2 cellular contexts compared by ENCODE assay signal in the genomic region with DNA sequence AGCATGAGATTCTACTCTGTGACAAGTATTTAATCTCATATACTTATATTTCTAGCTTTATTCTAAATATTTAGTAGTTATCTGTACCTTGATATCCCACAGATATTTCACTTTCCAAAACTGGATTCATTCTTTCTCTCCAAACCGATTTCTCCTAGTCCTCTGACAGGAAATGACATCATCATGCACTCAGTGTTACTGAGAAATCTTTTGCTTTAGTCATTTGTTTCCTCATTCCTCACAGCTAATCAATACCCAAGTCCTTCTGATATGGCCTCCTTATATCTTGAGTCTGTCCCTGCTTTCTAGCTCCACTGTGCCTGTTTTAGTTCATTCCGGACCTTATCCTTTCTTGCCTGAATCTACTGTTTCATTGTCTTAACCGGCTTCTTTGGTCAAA.
A peak's percentile ranks its signal among the peaks of the same experiment; 100 is the strongest.
TF ChIP-seq lines count a peak whose summit lies in the region.

No MANE protein-coding gene starts in this region.

TF ChIP-seq in SK-N-SH, 30 proteins besides CTCF, POLR2A, EP300 and RAD21:
- no peak for TF ChIP-seq RFX5 (IDR thresholded peaks at IDR 0.05; ENCODE audit: low read length)
- no peak for TF ChIP-seq NFIC (IDR thresholded peaks at IDR 0.05; ENCODE audit: borderline replicate concordance)
- peak; percentile 41; the same call in 1 of the 2 replicates for TF ChIP-seq FOSL2 (IDR thresholded peaks at IDR 0.05; ENCODE audit: borderline replicate concordance, low read depth)
- TF ChIP-seq YY1 (IDR thresholded peaks at IDR 0.05; ENCODE audit: low read depth), result 0 out of 2 replicates have a peak, but pooled peaks have one; percentile 28
- TF ChIP-seq SIN3A (IDR thresholded peaks at IDR 0.05; ENCODE audit: borderline replicate concordance, low read depth, low read length), result no peak
- TF ChIP-seq TCF12 (IDR thresholded peaks at IDR 0.05), result 0 out of 2 replicates have a peak, but pooled peaks have one; percentile 7
- TF ChIP-seq, protein P1, sequence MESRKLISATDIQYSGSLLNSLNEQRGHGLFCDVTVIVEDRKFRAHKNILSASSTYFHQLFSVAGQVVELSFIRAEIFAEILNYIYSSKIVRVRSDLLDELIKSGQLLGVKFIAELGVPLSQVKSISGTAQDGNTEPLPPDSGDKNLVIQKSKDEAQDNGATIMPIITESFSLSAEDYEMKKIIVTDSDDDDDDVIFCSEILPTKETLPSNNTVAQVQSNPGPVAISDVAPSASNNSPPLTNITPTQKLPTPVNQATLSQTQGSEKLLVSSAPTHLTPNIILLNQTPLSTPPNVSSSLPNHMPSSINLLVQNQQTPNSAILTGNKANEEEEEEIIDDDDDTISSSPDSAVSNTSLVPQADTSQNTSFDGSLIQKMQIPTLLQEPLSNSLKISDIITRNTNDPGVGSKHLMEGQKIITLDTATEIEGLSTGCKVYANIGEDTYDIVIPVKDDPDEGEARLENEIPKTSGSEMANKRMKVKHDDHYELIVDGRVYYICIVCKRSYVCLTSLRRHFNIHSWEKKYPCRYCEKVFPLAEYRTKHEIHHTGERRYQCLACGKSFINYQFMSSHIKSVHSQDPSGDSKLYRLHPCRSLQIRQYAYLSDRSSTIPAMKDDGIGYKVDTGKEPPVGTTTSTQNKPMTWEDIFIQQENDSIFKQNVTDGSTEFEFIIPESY (IDR thresholded peaks at IDR 0.05; ENCODE audit: borderline replicate concordance, low read depth), result no peak
- TF ChIP-seq GABPA (IDR thresholded peaks at IDR 0.05; ENCODE audit: low read depth), result peak; percentile 24; the same call in 1 of the 2 replicates
- TF ChIP-seq, protein P2, sequence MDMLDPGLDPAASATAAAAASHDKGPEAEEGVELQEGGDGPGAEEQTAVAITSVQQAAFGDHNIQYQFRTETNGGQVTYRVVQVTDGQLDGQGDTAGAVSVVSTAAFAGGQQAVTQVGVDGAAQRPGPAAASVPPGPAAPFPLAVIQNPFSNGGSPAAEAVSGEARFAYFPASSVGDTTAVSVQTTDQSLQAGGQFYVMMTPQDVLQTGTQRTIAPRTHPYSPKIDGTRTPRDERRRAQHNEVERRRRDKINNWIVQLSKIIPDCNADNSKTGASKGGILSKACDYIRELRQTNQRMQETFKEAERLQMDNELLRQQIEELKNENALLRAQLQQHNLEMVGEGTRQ (IDR thresholded peaks at IDR 0.05; ENCODE audit: borderline replicate concordance, low read depth, low read length), result no peak
- TF ChIP-seq JUND (IDR thresholded peaks at IDR 0.05), result peak; percentile 43
- no peak for TF ChIP-seq RXRA (IDR thresholded peaks at IDR 0.05; ENCODE audit: borderline replicate concordance, low read depth)
- TF ChIP-seq MEF2A (IDR thresholded peaks at IDR 0.05; ENCODE audit: borderline replicate concordance, low read depth), result no peak
- TF ChIP-seq, protein P3, sequence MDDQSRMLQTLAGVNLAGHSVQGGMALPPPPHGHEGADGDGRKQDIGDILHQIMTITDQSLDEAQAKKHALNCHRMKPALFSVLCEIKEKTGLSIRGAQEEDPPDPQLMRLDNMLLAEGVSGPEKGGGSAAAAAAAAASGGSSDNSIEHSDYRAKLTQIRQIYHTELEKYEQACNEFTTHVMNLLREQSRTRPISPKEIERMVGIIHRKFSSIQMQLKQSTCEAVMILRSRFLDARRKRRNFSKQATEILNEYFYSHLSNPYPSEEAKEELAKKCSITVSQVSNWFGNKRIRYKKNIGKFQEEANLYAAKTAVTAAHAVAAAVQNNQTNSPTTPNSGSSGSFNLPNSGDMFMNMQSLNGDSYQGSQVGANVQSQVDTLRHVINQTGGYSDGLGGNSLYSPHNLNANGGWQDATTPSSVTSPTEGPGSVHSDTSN (IDR thresholded peaks at IDR 0.05), result 0 out of 2 replicates have a peak, but pooled peaks have one; percentile 7
- no peak for TF ChIP-seq USF1 (IDR thresholded peaks at IDR 0.05; ENCODE audit: borderline replicate concordance, low read depth)
- TF ChIP-seq TEAD4 (IDR thresholded peaks at IDR 0.05; ENCODE audit: borderline replicate concordance, insufficient read depth), result no peak

TF ChIP-seq in SK-N-SH treated with all-trans-retinoic acid at 6 μM for 48 hours, 23 proteins besides CTCF, POLR2A, EP300 and RAD21:
- TF ChIP-seq ZFP3 (CRISPR knock-in tag; IDR thresholded peaks at IDR 0.05) (no peak), ZNF70 (CRISPR knock-in tag; IDR thresholded peaks at IDR 0.05) (no peak), ESRRG (CRISPR knock-in tag; IDR thresholded peaks at IDR 0.05) (no peak), ZFP30 (CRISPR knock-in tag; IDR thresholded peaks at IDR 0.05) (no peak), ZNF8 (CRISPR knock-in tag; IDR thresholded peaks at IDR 0.05) (no peak), OSR1 (CRISPR knock-in tag; IDR thresholded peaks at IDR 0.05) (no peak), TSHZ2 (CRISPR knock-in tag; IDR thresholded peaks at IDR 0.05) (no peak), TOX (CRISPR knock-in tag; IDR thresholded peaks at IDR 0.05; ENCODE audit: borderline replicate concordance) (no peak), ZC3H10 (CRISPR knock-in tag; IDR thresholded peaks at IDR 0.05) (no peak), CSDC2 (CRISPR knock-in tag; IDR thresholded peaks at IDR 0.05) (no peak), TCF4 (CRISPR knock-in tag; IDR thresholded peaks at IDR 0.05; ENCODE audit: borderline replicate concordance) (no peak), SNAI2 (CRISPR knock-in tag; IDR thresholded peaks at IDR 0.05) (no peak), BACH2 (CRISPR knock-in tag; IDR thresholded peaks at IDR 0.05; ENCODE audit: borderline replicate concordance) (no peak), ISL1 (CRISPR knock-in tag; IDR thresholded peaks at IDR 0.05) (no peak), GLIS3 (CRISPR knock-in tag; IDR thresholded peaks at IDR 0.05) (no peak), RARB (CRISPR knock-in tag; IDR thresholded peaks at IDR 0.05) (no peak)
- TF ChIP-seq, protein P4, sequence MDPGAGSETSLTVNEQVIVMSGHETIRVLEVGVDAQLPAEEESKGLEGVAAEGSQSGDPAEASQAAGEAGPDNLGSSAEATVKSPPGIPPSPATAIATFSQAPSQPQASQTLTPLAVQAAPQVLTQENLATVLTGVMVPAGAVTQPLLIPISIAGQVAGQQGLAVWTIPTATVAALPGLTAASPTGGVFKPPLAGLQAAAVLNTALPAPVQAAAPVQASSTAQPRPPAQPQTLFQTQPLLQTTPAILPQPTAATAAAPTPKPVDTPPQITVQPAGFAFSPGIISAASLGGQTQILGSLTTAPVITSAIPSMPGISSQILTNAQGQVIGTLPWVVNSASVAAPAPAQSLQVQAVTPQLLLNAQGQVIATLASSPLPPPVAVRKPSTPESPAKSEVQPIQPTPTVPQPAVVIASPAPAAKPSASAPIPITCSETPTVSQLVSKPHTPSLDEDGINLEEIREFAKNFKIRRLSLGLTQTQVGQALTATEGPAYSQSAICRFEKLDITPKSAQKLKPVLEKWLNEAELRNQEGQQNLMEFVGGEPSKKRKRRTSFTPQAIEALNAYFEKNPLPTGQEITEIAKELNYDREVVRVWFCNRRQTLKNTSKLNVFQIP (CRISPR knock-in tag; IDR thresholded peaks at IDR 0.05; ENCODE audit: borderline replicate concordance, low read depth), result no peak
- TF ChIP-seq, protein P5, sequence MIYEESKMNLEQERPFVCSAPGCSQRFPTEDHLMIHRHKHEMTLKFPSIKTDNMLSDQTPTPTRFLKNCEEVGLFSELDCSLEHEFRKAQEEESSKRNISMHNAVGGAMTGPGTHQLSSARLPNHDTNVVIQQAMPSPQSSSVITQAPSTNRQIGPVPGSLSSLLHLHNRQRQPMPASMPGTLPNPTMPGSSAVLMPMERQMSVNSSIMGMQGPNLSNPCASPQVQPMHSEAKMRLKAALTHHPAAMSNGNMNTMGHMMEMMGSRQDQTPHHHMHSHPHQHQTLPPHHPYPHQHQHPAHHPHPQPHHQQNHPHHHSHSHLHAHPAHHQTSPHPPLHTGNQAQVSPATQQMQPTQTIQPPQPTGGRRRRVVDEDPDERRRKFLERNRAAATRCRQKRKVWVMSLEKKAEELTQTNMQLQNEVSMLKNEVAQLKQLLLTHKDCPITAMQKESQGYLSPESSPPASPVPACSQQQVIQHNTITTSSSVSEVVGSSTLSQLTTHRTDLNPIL (CRISPR knock-in tag; IDR thresholded peaks at IDR 0.05; ENCODE audit: low read depth), result no peak
TF ChIP-seq in SK-N-SH treated with all-trans-retinoic acid at 6 μM for 48 hours: peak in this region for 0.
